In the genomic region with DNA sequence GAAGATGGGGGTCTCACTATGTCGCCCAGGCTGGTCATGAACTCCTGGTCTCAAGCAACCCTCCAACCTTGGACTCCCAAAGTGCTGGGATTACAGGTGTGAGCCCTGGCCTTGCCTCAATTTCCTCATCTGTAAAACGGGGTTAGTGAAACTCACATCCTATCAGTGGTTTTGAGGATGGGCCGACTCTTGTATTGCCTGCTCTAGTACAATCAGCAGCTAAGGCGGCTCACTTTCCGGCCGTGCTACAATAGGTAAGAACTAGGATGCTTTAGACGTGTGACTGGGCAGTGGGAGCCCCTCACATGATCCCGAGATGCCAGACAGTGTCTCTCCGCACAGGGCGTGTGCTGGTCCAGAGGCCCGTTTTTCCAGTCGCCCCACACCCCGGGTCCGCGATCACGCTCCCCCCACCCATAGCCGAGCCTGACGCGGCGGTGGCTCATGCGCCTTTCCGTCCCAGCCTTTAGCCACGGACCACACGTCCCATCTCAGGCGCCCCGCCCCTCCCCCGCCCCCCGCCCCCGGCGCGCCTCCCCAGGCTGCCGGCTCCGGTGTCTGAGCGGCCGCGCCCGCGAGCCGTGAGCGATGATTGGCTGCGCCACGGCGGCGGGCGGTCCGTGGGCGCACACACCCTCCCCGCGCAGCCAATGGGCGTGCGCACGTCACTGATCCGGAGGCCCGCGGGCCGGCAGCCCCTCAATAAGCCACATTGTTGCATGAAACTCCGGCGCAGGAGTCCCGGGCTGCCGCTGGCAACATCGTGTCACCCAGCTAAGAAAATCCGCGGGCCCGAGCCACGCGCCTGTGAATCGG, we compare ENCODE assay signal across 8 cellular contexts. TPM values are rescaled to one million over a fixed set of nuclear protein-coding genes. Genes with fewer than 3 reads are reported as not detected.
A peak's percentile ranks its signal among the peaks of the same experiment; 100 is the strongest.
DNase-seq lines count a peak whose midpoint lies in the region; ATAC-seq, FAIRE-seq and TF ChIP-seq lines count a peak whose summit lies in the region.

TSS of gene HK2 (plus strand) at position 710 of the 816 bp plus-strand sequence. CDS start 454 bp downstream, outside the sequence.

- POLR2A ChIA-PET in activated B cell treated with CpG ODN at 0.5 μM for 24 hours (lab: Charles Lee), result interaction anchor here (0.5 to 6.6 kb wide), 5 partner anchors 10 to 1540 kb away, joined by 3 to 47 read pairs (median 3); partner anchors contain the start of genes EGR4 and SEMA4F

- dilution Hi-C loops in keratinocyte (cut with MboI; ENCODE audit: extremely low pct_ligation_motif_present, low sequenced_read_pairs), result no loop called here

- H3K27me3 ChIP-seq in keratinocyte (ENCODE audit: control insufficient read depth, extremely low read depth, insufficient read depth, low read length), result no peaks in the 10 kb centered on the region

- TF ChIP-seq CTCF in 22Rv1 (IDR thresholded peaks at IDR 0.05) (no peak), activated B cell treated with CpG ODN at 0.5 μM for 24 hours (IDR thresholded peaks at IDR 0.05) (no peak), cardiac fibroblast (IDR thresholded peaks at IDR 0.05; ENCODE audit: low read depth, low read length) (no peak), keratinocyte (optimal IDR thresholded peaks at IDR 0.05 in 1 of 3, IDR thresholded peaks at IDR 0.05 in 1 of 3, conservative IDR thresholded peaks at IDR 0.05 in 1 of 3; ENCODE audit: extremely low read depth in 1 of 3, insufficient read depth in 2 of 3, low read length in 3 of 3) (no peak)

- H3K9ac ChIP-seq in keratinocyte (ENCODE audit: control insufficient read depth, extremely low read depth, insufficient read depth, low read length), result peak within 1 kb of the TSS; percentile 90

- H3K9me1 ChIP-seq in keratinocyte (ENCODE audit: control insufficient read depth, extremely low read depth, insufficient read depth, low read length), result no peaks in the 10 kb centered on the region

- intact Hi-C loops in activated B cell treated with CpG ODN at 0.5 μM for 24 hours (cut with micrococcal nuclease), result loop anchor here (1.0 to 10.0 kb wide), 4 partner anchors 16 to 1097 kb away; partner anchors contain the start of genes PCGF1 and TPRKB

- peak within 1 kb of the TSS; percentile 81 for H2AFZ ChIP-seq in keratinocyte (ENCODE audit: control insufficient read depth, low read length)

- peaks cover 1 to 4% of the 10 kb centered on the region in 2 experiments for H3K36me3 ChIP-seq in keratinocyte (ENCODE audit: control insufficient read depth in 2 of 2, extremely low read depth in 1 of 2, insufficient read depth in 2 of 2, low read length in 2 of 2)

- H3K27me3 Mint-ChIP-seq in activated B cell treated with CpG ODN at 0.5 μM for 24 hours, result no peaks in the 10 kb centered on the region

- H3K36me3 Mint-ChIP-seq in activated B cell treated with CpG ODN at 0.5 μM for 24 hours (ENCODE audit: low read depth), result peaks cover 4% of the 10 kb centered on the region

- H3K4me1 Mint-ChIP-seq in activated B cell treated with CpG ODN at 0.5 μM for 24 hours, result peaks cover 32% of the 10 kb centered on the region

- H3K4me2 ChIP-seq in keratinocyte (ENCODE audit: control insufficient read depth, extremely low read depth, insufficient read depth, low read depth, low read length), result peak within 1 kb of the TSS; percentile 50

- CTCF ChIA-PET in activated B cell treated with CpG ODN at 0.5 μM for 24 hours (lab: Charles Lee), result interaction anchor here (1.0 to 4.4 kb wide), 3 partner anchors 16 to 142 kb away, joined by 3 to 40 read pairs (median 4); no protein-coding TSS in a partner anchor

- H3K27ac ChIP-seq in 22Rv1 (peak within 1 kb of the TSS; percentile 64), keratinocyte (ENCODE audit: control insufficient read depth, insufficient read depth, low read length) (peak within 1 kb of the TSS; percentile 86)

- peak within 1 kb of the TSS; percentile 90 for H3K27ac Mint-ChIP-seq in activated B cell treated with CpG ODN at 0.5 μM for 24 hours

- DNase-seq in GM18507 (ENCODE audit: extremely low spot score, insufficient read length, low read depth) (peak; percentile 97), NCI-H2171 treated with DMSO at 0.1 percent for 48 hours (lab: John Stamatoyannopoulos, UW) (peak; percentile 83), activated B cell treated with CpG ODN at 0.5 μM for 24 hours (peak; percentile 80), cardiac fibroblast (ENCODE audit: low read depth in 2 of 2) (peak; percentile 77 to 95), keratinocyte (ENCODE audit: low read depth, low spot score) (no peak)
- peak; percentile 71 to 83 for DNase-seq in stimulated activated CD4-positive, alpha-beta T cell treated with anti-CD3 and anti-CD28 coated beads, Interleukin-15, amount 100 ng/mL, for 48 hours (ENCODE audit: low read depth in 2 of 2)

- H3K9me3 Mint-ChIP-seq in activated B cell treated with CpG ODN at 0.5 μM for 24 hours, result no peaks in the 10 kb centered on the region

- no peaks in the 10 kb centered on the region for H3K9me3 ChIP-seq in keratinocyte (ENCODE audit: control insufficient read depth, low read depth, low read length)

- H3K4me1 ChIP-seq in keratinocyte (ENCODE audit: control insufficient read depth, extremely low read depth, insufficient read depth, low read length), result peaks cover 20% of the 10 kb centered on the region

- ATAC-seq in HG02970 (IDR thresholded peaks at IDR 0.05; ENCODE audit: low FRiP score, unreplicated experiment) (peak; percentile 80), activated B cell treated with CpG ODN at 0.5 μM for 24 hours (ENCODE audit: low read depth) (peak; percentile 82)

- H4K20me1 ChIP-seq in keratinocyte (ENCODE audit: control insufficient read depth, extremely low read depth, insufficient read depth, low read length), result peaks cover 7% of the 10 kb centered on the region

- peaks cover 38% of the 10 kb centered on the region for H3K79me2 ChIP-seq in keratinocyte (ENCODE audit: control insufficient read depth, insufficient read depth, low read length)

- H3K4me3 Mint-ChIP-seq in activated B cell treated with CpG ODN at 0.5 μM for 24 hours, result peak within 1 kb of the TSS; percentile 95

- H3K4me3 ChIP-seq in cardiac fibroblast (replicated peaks in 1 of 2; ENCODE audit: low read depth in 2 of 2, low read length in 2 of 2) (peak within 1 kb of the TSS; percentile 86 to 99), keratinocyte (ENCODE audit: control insufficient read depth in 2 of 3, extremely low read depth in 1 of 3, insufficient read depth in 2 of 3, low read depth in 1 of 3, low read length in 3 of 3) (peak within 1 kb of the TSS; percentile 75 to 81 (median 79))

- FAIRE-seq in GM18507 (lab: Jason Lieb, UNC) (peak; percentile 72), keratinocyte (lab: Jason Lieb, UNC) (no peak)

RNA-seq across cellular contexts. Expression of gene HK2, which starts in this region (rescaled TPM):
- total RNA-seq in activated B cell treated with CpG ODN at 0.5 μM for 24 hours, result 14.5 and 15.3 TPM in 2 replicates
- 20.3 to 27.1 TPM (median 23.2 TPM) in 3 replicates for polyA plus RNA-seq in keratinocyte
- 56.1 TPM for polyA plus RNA-seq in keratinocyte (2011; ENCODE audit: low read depth)
- polyA plus RNA-seq in keratinocyte (2011; cell fraction: cytosol; rRNA removed), result 13.8 and 15.1 TPM in 2 replicates
- polyA plus RNA-seq in keratinocyte (2011; cell fraction: nucleus; rRNA removed), result 29.1 and 39.4 TPM in 2 replicates
- polyA plus RNA-seq in keratinocyte (2012; ENCODE audit: low replicate concordance), result 21.7 and 83.6 TPM in 2 replicates
- polyA minus RNA-seq in keratinocyte, result 27.5 to 58.4 TPM (median 58.2 TPM) in 3 replicates
- polyA minus RNA-seq in keratinocyte (2011; cell fraction: cytosol; rRNA and poly(A)+ RNA removed), result 28.2 TPM
- polyA minus RNA-seq in keratinocyte (2011; cell fraction: nucleus; rRNA and poly(A)+ RNA removed), result 38.4 and 46.2 TPM in 2 replicates
